ENCODE assay signal across 1 cellular context in genomic region chr1:100928128-100928527, GRCh38.
TF ChIP-seq lines count a peak whose summit lies in the region.

No MANE protein-coding gene starts in this region.

TF ChIP-seq in GM12878, 131 proteins besides CTCF, POLR2A, EP300 and RAD21 (continued from another document):
- no peak for TF ChIP-seq USF1 (IDR thresholded peaks at IDR 0.05; ENCODE audit: borderline replicate concordance, extremely low read length, insufficient read depth, low read depth, low read length)
- no peak for TF ChIP-seq RAD51 (IDR thresholded peaks at IDR 0.05)
